ENCODE assay signal across 23 cellular contexts in genomic region chr10:123726826-123727225, GRCh38.
"Had no signal": no experiment of that assay in that cellular context is flagged by ENCODE, and none has a peak within 500 bp of the region (broad histone marks: within the 10 kb centered on the region; RNA-seq: fewer than 3 reads in every experiment).

No MANE protein-coding gene starts in this region.

- H3K9me3 ChIP-seq: suprapubic skin, testis, thoracic aorta, thyroid gland, tibial artery, tibial nerve, transverse colon, upper lobe of left lung, upper lobe of right lung, uterus, vagina had no signal

- H3K4me3 ChIP-seq: stomach, suprapubic skin, testis, thoracic aorta, thyroid gland, tibial artery, tibial nerve, transverse colon, upper lobe of left lung, upper lobe of right lung, uterus, vagina had no signal

- H3K27ac ChIP-seq: stomach, suprapubic skin, testis, thoracic aorta, thyroid gland, tibial artery, tibial nerve, transverse colon, upper lobe of left lung, upper lobe of right lung, uterus, vagina had no signal

- H3K27me3 ChIP-seq: testis, thyroid gland, tibial artery, tibial nerve, transverse colon, upper lobe of left lung, upper lobe of right lung, uterus, vagina had no signal

- H3K36me3 ChIP-seq: stomach, suprapubic skin, thoracic aorta, thyroid gland, tibial artery, tibial nerve, transverse colon, upper lobe of left lung, upper lobe of right lung, uterus, vagina had no signal

- H3K4me1 ChIP-seq: stomach, suprapubic skin, testis, thyroid gland, tibial nerve, transverse colon, upper lobe of left lung, upper lobe of right lung, uterus, vagina had no signal

- DNase-seq: stimulated activated CD4-positive, alpha-beta T cell treated with anti-CD3 and anti-CD28 coated beads, Interleukin-2, amount 100 ng/mL, for 48 hours; stimulated activated CD4-positive, alpha-beta T cell treated with anti-CD3 and anti-CD28 coated beads, Interleukin-4, amount 100 ng/mL, for 1 hour; stimulated activated CD4-positive, alpha-beta T cell treated with anti-CD3 and anti-CD28 coated beads, Interleukin-4, amount 100 ng/mL, for 24 hours; stimulated activated CD4-positive, alpha-beta T cell treated with anti-CD3 and anti-CD28 coated beads, Interleukin-4, amount 100 ng/mL, for 4 hours; stimulated activated CD8-positive, alpha-beta memory T cell treated with anti-CD3 and anti-CD28 coated beads, Interleukin-4, amount 100 ng/mL, for 48 hours; stimulated activated naive B cell treated with anti-CD40 and anti-IgM and Interleukin-4, amounts not matched to agents 10 μg/mL and 1 μg/mL and 100 μg/mL, for 72 hours; stimulated activated naive CD4-positive, alpha-beta T cell; stimulated activated naive CD4-positive, alpha-beta T cell treated with Interleukin-2 at 50 U/mL for 16 hours; stimulated activated naive CD8-positive, alpha-beta T cell treated with anti-CD3 and anti-CD28 coated beads, Interleukin-15, amount 100 ng/mL, for 72 hours; stimulated activated naive CD8-positive, alpha-beta T cell treated with anti-CD3 and anti-CD28 coated beads, Interleukin-15, Interleukin-2, amounts not matched to agents 100 U/mL and 50 U/mL, for 24 hours; stomach; testis; thyroid gland; tibial artery; transverse colon; trophoblast cell; upper lobe of left lung; upper lobe of right lung; uterus had no signal
